1 cellular context compared by ENCODE assay signal in the genomic region with DNA sequence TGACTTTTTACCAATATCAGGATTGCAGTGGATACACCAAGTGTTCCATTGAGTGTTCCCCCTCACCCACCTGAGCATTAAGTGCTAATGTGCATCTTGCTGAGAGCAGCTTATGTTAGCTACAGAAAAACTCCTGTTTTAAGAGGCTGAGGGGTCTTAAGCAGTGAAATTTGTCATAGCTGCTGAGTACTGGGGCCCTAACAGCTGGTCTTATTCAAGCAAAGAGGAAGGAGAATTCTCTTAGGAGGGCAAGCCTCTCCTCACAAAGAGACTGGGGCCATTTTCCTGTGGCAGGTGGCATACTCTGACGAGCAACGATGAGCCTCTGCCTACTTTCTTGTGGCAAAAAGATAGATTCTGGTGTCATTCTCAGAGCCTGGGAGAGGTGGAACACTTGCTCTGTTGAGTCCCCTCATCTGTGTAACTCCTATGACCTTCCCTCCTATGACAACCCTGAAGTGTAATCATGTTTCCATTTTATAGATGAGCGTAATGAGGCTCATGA.
TF ChIP-seq lines count a peak whose summit lies in the region.

No MANE protein-coding gene starts in this region.

TF ChIP-seq in HepG2, 621 proteins besides CTCF, POLR2A, EP300 and RAD21:
- TF ChIP-seq ZNF629 (CRISPR knock-in tag; conservative IDR thresholded peaks at IDR 0.05) (0 out of 2 replicates have a peak, but pooled peaks have one; percentile 30), CERS6 (CRISPR knock-in tag; IDR thresholded peaks at IDR 0.05) (0 out of 2 replicates have a peak, but pooled peaks have one; percentile 63), ZNF703 (CRISPR knock-in tag; IDR thresholded peaks at IDR 0.05; ENCODE audit: borderline replicate concordance) (no peak), SAP130 (CRISPR knock-in tag; IDR thresholded peaks at IDR 0.05; ENCODE audit: low read depth) (no peak)
